In the genomic region with DNA sequence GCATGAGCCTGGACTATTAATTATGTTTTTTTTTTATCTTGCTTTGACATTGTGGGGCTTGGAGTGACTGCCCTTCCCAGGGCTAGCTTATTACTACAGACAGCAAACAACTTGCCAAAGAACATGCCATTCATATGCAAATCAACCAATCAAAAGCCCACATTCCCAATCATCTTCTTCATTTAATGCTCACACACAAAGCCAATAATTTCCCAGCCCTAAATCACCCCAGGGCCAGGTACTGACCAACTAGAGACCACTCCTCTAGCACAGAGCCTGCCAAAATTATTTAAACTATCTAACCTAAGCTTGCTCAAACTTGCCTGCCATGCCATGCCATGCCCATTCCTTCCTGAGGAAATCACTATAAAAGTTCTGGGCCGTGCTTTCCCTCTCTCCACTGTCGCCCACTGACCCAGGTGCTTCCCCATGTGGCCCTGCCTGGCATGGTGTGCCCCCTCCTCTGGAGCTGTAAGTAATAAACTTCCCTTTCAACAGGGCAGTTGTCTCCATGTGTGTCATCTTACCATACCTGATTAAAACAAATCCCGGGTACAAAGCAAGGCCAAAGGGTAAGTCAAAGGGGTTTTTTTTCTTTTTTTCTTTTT, we compare ENCODE assay signal across 14 cellular contexts. TPM values are rescaled to one million over a fixed set of nuclear protein-coding genes. Genes with fewer than 3 reads are reported as not detected.
DNase-seq lines count a peak whose midpoint lies in the region; ATAC-seq and TF ChIP-seq lines count a peak whose summit lies in the region.
"Had no signal": no experiment of that assay in that cellular context is flagged by ENCODE, and none has a peak within 500 bp of the region (broad histone marks: within the 10 kb centered on the region; RNA-seq: fewer than 3 reads in every experiment).

No MANE protein-coding gene starts in this region.

- intact Hi-C loops in MCF 10A (cut with micrococcal nuclease) (no loop called here), breast epithelium (cut with DNase I; ENCODE audit: low total_unique reads) (no loop called here), transverse colon (cut with DNase I; ENCODE audit: low total_unique reads) (no loop called here)

- TF ChIP-seq CTCF in MCF 10A (IDR thresholded peaks at IDR 0.05; ENCODE audit: unreplicated experiment), result no peak
- no peak for TF ChIP-seq CTCF in breast epithelium (IDR thresholded peaks at IDR 0.05)
- no peak for TF ChIP-seq CTCF in WTC11 (IDR thresholded peaks at IDR 0.05)
- TF ChIP-seq CTCF in endodermal cell (conservative IDR thresholded peaks at IDR 0.05), result no peak
- no peak for TF ChIP-seq CTCF in transverse colon (IDR thresholded peaks at IDR 0.05)

- no peaks in the 10 kb centered on the region for H3K36me3 ChIP-seq in breast epithelium
- peaks cover under 1% of the 10 kb centered on the region for H3K36me3 ChIP-seq in endodermal cell (ENCODE audit: control insufficient read depth, insufficient read depth, low read length)
- no peaks in the 10 kb centered on the region for H3K36me3 ChIP-seq in transverse colon
- H3K36me3 ChIP-seq: SJSA1 had no signal

- no peak overlapping the region for H3K27ac ChIP-seq in breast epithelium
- H3K27ac ChIP-seq in endodermal cell (ENCODE audit: low read depth, low read length), result peak overlapping the region; percentile 18
- H3K27ac ChIP-seq in transverse colon, result peak overlapping the region; percentile 48 to 73 (median 64)
- H3K27ac ChIP-seq: psoas muscle, SJSA1 had no signal

- H3K9me3 Mint-ChIP-seq in MCF 10A (ENCODE audit: unreplicated experiment), result no peaks in the 10 kb centered on the region
- H3K9me3 Mint-ChIP-seq in WTC11, result no peaks in the 10 kb centered on the region
- H3K9me3 Mint-ChIP-seq in endodermal cell, result no peaks in the 10 kb centered on the region
- H3K9me3 Mint-ChIP-seq: type B pancreatic cell had no signal

- H3K4me3 Mint-ChIP-seq in MCF 10A (ENCODE audit: unreplicated experiment), result peak overlapping the region; percentile 2
- no peak overlapping the region for H3K4me3 Mint-ChIP-seq in WTC11
- no peak overlapping the region for H3K4me3 Mint-ChIP-seq in endodermal cell
- H3K4me3 Mint-ChIP-seq: type B pancreatic cell had no signal

- 89 to 92% methylated on average over 2 to 3 of the region's 3 CpGs for WGBS in endodermal cell (ENCODE audit: insufficient coverage in 1 of 2, insufficient read length in 1 of 2), 2 experiments
- 46 to 59% methylated on average over 3 of the region's 3 CpGs for whole genome bisulfite sequencing in transverse colon (ENCODE audit: low coverage in 1 of 2), 2 donors

- DNase-seq in MCF 10A (ENCODE audit: unreplicated experiment) (peak; percentile 79), breast epithelium (ENCODE audit: low spot score in 2 of 2) (no peak), WTC11 (ENCODE audit: low spot score) (no peak), endodermal cell (no peak), transverse colon (no peak), NCI-H2107 treated with DMSO at 0.1 percent for 48 hours (lab: John Stamatoyannopoulos, UW; ENCODE audit: unreplicated experiment) (no peak), NCI-H2196 treated with DMSO at 0.1 percent for 48 hours (lab: John Stamatoyannopoulos, UW; ENCODE audit: unreplicated experiment) (no peak), NCI-H2029 (lab: John Stamatoyannopoulos, UW) (no peak)
- DNase-seq: activated CD4-positive, CD25-positive, alpha-beta regulatory T cell; caudate nucleus; H7; psoas muscle had no signal

- POLR2A ChIA-PET in MCF 10A (lab: Yijun Ruan, JAX) (interaction anchor here (0.9 to 2.5 kb wide), 7 partner anchors 11 to 87 kb away, joined by 3 to 22 read pairs (median 7); a partner anchor contains a TSS), WTC11 (lab: Charles Lee) (no interaction called here)

- H3K4me1 Mint-ChIP-seq in MCF 10A (ENCODE audit: insufficient read depth, unreplicated experiment) (peaks cover 21% of the 10 kb centered on the region), WTC11 (peaks cover 23% of the 10 kb centered on the region), endodermal cell (peaks cover 5% of the 10 kb centered on the region)

- peak overlapping the region; percentile 10 for H3K27ac Mint-ChIP-seq in MCF 10A (ENCODE audit: low read depth, unreplicated experiment)
- peak overlapping the region; percentile 29 for H3K27ac Mint-ChIP-seq in WTC11
- H3K27ac Mint-ChIP-seq in endodermal cell, result no peak overlapping the region
- H3K27ac Mint-ChIP-seq: type B pancreatic cell had no signal

- BruUV-seq in MCF 10A (replicated peaks; lab: Mats Ljungman, UMichigan), result no TSS peak

- peak; percentile 53 for ATAC-seq in WTC11
- ATAC-seq: psoas muscle had no signal

- H3K27me3 ChIP-seq in breast epithelium, result no peaks in the 10 kb centered on the region
- H3K27me3 ChIP-seq in endodermal cell (ENCODE audit: control insufficient read depth, insufficient read depth, low read length, poor library complexity, severe bottlenecking), result no peaks in the 10 kb centered on the region
- no peaks in the 10 kb centered on the region for H3K27me3 ChIP-seq in transverse colon
- H3K27me3 ChIP-seq: SJSA1 had no signal

- TF ChIP-seq EP300 in transverse colon (IDR thresholded peaks at IDR 0.05; ENCODE audit: low read depth), result no peak

- H3K9me3 ChIP-seq in breast epithelium (no peaks in the 10 kb centered on the region), endodermal cell (ENCODE audit: control insufficient read depth, low read length) (no peaks in the 10 kb centered on the region), transverse colon (no peaks in the 10 kb centered on the region)
- H3K9me3 ChIP-seq: psoas muscle, SJSA1 had no signal

- TF ChIP-seq POLR2A in breast epithelium (IDR thresholded peaks at IDR 0.05) (no peak), transverse colon (IDR thresholded peaks at IDR 0.05) (no peak)

- H3K27me3 Mint-ChIP-seq in MCF 10A (ENCODE audit: insufficient read depth, unreplicated experiment), result no peaks in the 10 kb centered on the region
- no peaks in the 10 kb centered on the region for H3K27me3 Mint-ChIP-seq in WTC11 (ENCODE audit: low read depth)
- H3K27me3 Mint-ChIP-seq in endodermal cell (ENCODE audit: insufficient read depth), result no peaks in the 10 kb centered on the region
- H3K27me3 Mint-ChIP-seq: type B pancreatic cell had no signal

- in situ Hi-C loops in transverse colon (cut with MboI; ENCODE audit: low pct_ligation_motif_present in 1 of 4, low pct_unique_long_range_greater_than_20kb in 1 of 4, low sequenced_read_pairs in 3 of 4), result no loop called here

- CTCF ChIA-PET in MCF 10A (lab: Yijun Ruan, JAX), result interaction anchor here (0.6 to 3.5 kb wide), 6 partner anchors 10 to 71 kb away, joined by 3 to 14 read pairs (median 5); a partner anchor contains a TSS
- CTCF ChIA-PET in WTC11 (lab: Charles Lee), result interaction anchor here (0.6 to 2.5 kb wide), 9 partner anchors 35 to 130 kb away, joined by 3 to 10 read pairs (median 5); a partner anchor contains a TSS

- H3K4me1 ChIP-seq in breast epithelium (no peaks in the 10 kb centered on the region), endodermal cell (ENCODE audit: control insufficient read depth, insufficient read depth, low read length) (no peaks in the 10 kb centered on the region), transverse colon (peaks cover 0 to 40% (median 21%) of the 10 kb centered on the region in 4 donors)
- H3K4me1 ChIP-seq: psoas muscle, SJSA1 had no signal

- H3K36me3 Mint-ChIP-seq in MCF 10A (ENCODE audit: insufficient read depth, unreplicated experiment) (no peaks in the 10 kb centered on the region), WTC11 (no peaks in the 10 kb centered on the region), endodermal cell (ENCODE audit: low read depth) (no peaks in the 10 kb centered on the region)

- no peak overlapping the region for H3K4me3 ChIP-seq in breast epithelium
- H3K4me3 ChIP-seq in endodermal cell (ENCODE audit: low read length), result no peak overlapping the region
- H3K4me3 ChIP-seq in transverse colon, result no peak overlapping the region
- H3K4me3 ChIP-seq: psoas muscle, SJSA1 had no signal

- no peak overlapping the region for H3K9ac ChIP-seq in endodermal cell (ENCODE audit: extremely low read depth, low read length, poor library complexity, severe bottlenecking)

TF ChIP-seq in WTC11, 78 proteins besides CTCF, POLR2A, EP300 and RAD21 (continues in another document):
- TF ChIP-seq SMAD3 (CRISPR knock-in tag; IDR thresholded peaks at IDR 0.05; ENCODE audit: borderline replicate concordance) (no peak), CBFB (CRISPR knock-in tag; IDR thresholded peaks at IDR 0.05; ENCODE audit: low read depth) (no peak)
- TF ChIP-seq, protein P1, sequence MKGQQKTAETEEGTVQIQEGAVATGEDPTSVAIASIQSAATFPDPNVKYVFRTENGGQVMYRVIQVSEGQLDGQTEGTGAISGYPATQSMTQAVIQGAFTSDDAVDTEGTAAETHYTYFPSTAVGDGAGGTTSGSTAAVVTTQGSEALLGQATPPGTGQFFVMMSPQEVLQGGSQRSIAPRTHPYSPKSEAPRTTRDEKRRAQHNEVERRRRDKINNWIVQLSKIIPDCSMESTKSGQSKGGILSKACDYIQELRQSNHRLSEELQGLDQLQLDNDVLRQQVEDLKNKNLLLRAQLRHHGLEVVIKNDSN (CRISPR knock-in tag; IDR thresholded peaks at IDR 0.05), result no peak

RNA-seq across cellular contexts. Expression of a gene that starts 15.7 kb away (rescaled TPM):
- total RNA-seq in MCF 10A (2022) (0.30 TPM in 1 of 2 replicates, not detected in the other), breast epithelium (1 to 10 TPM; 3.4 to 5.9 (median 5.6) TPM), WTC11 (2021) (3.2 to 4.5 TPM (median 3.5 TPM) in 3 replicates), endodermal cell (1 to 10 TPM; 4.1 to 8.6 TPM), transverse colon (10 to 100 TPM in 1 of 4 donors, 1 to 10 TPM in 3; 1.9 to 11.9 (median 5.1) TPM)
- 11.8 TPM for polyA plus RNA-seq in endodermal cell (2013, experiment 1 of 2)
- polyA plus RNA-seq in endodermal cell (2013, experiment 2 of 2), result 12.8 TPM

RNA-seq across cellular contexts. Expression of a gene that starts 25.2 kb away (rescaled TPM):
- total RNA-seq in MCF 10A (2022) (15.5 and 17.4 TPM in 2 replicates), breast epithelium (10 to 100 TPM in 2 of 3 donors, 1 to 10 TPM in 1; 3.2 to 17.1 (median 16.4) TPM), WTC11 (2021) (42.9 to 45.1 TPM (median 44.5 TPM) in 3 replicates), endodermal cell (10 to 100 TPM; 60.4 to 81.7 TPM), transverse colon (10 to 100 TPM; 19.2 to 52.5 (median 32.6) TPM)
- polyA plus RNA-seq in endodermal cell (2013, experiment 1 of 2), result 111 TPM
- polyA plus RNA-seq in endodermal cell (2013, experiment 2 of 2), result 102 TPM

RNA-seq across cellular contexts. Expression of a gene that starts 40.6 kb away (rescaled TPM):
- total RNA-seq in MCF 10A (2022), result 9.1 and 10.1 TPM in 2 replicates
- total RNA-seq in breast epithelium, result 10 to 100 TPM in 1 of 3 donors, 1 to 10 TPM in 2; 7.9 to 10.4 (median 8.5) TPM
- 19.8 to 23.0 TPM (median 21.9 TPM) in 3 replicates for total RNA-seq in WTC11 (2021)
- 10 to 100 TPM; 16.5 to 18.7 TPM for total RNA-seq in endodermal cell
- 22.7 TPM for polyA plus RNA-seq in endodermal cell (2013, experiment 1 of 2)
- polyA plus RNA-seq in endodermal cell (2013, experiment 2 of 2), result 24.9 TPM
- 10 to 100 TPM; 17.3 to 84.9 (median 27.2) TPM for total RNA-seq in transverse colon

Comparison
In these comparisons a context has a peak if more than half of its experiments do, and no peak if none do; other contexts are left out.
1. H3K27ac ChIP-seq: peak in endodermal cell (single experiment) and transverse colon (4 of 4); none in breast epithelium (0 of 2).